ENCODE assay signal across 25 cellular contexts in genomic region chr4:5421416-5421815, GRCh38.
A peak's percentile ranks its signal among the peaks of the same experiment; 100 is the strongest.
DNase-seq lines count a peak whose midpoint lies in the region; FAIRE-seq and TF ChIP-seq lines count a peak whose summit lies in the region.
"Had no signal": no experiment of that assay in that cellular context is flagged by ENCODE, and none has a peak within 500 bp of the region (broad histone marks: within the 10 kb centered on the region; RNA-seq: fewer than 3 reads in every experiment).

No MANE protein-coding gene starts in this region.

- H3K9me3 ChIP-seq in endodermal cell (ENCODE audit: control insufficient read depth, low read length): peaks cover 17% of the 10 kb centered on the region

- H3K36me3 Mint-ChIP-seq in endodermal cell (ENCODE audit: low read depth) (no peaks in the 10 kb centered on the region), glutamatergic neuron (ENCODE audit: unreplicated experiment) (peaks cover 8% of the 10 kb centered on the region), osteocyte (ENCODE audit: unreplicated experiment) (peaks cover 38% of the 10 kb centered on the region), CD14-positive monocyte (peaks cover 7 to 8% of the 10 kb centered on the region in 2 donors)
- H3K36me3 Mint-ChIP-seq: CD4-positive, alpha-beta memory T cell; CD4-positive, CD25-positive, alpha-beta regulatory T cell; CD8-positive, alpha-beta memory T cell had no signal

- H3K4me3 Mint-ChIP-seq in endodermal cell (no peak overlapping the region), glutamatergic neuron (ENCODE audit: unreplicated experiment) (no peak overlapping the region), osteocyte (ENCODE audit: unreplicated experiment) (no peak overlapping the region), CD14-positive monocyte (no peak overlapping the region)
- H3K4me3 Mint-ChIP-seq: B cell; CD4-positive, alpha-beta memory T cell; CD4-positive, CD25-positive, alpha-beta regulatory T cell; CD8-positive, alpha-beta memory T cell had no signal

- 86 to 100% methylated on average over 1 to 3 of the region's 3 CpGs for WGBS in endodermal cell (ENCODE audit: insufficient coverage in 1 of 2, insufficient read length in 1 of 2), 2 experiments

- peaks cover 26% of the 10 kb centered on the region for H3K9me3 Mint-ChIP-seq in endodermal cell
- peaks cover 3% of the 10 kb centered on the region for H3K9me3 Mint-ChIP-seq in glutamatergic neuron (ENCODE audit: unreplicated experiment)
- peaks cover 16% of the 10 kb centered on the region for H3K9me3 Mint-ChIP-seq in osteocyte (ENCODE audit: unreplicated experiment)
- H3K9me3 Mint-ChIP-seq in CD14-positive monocyte: peaks cover 10 to 25% (median 16%) of the 10 kb centered on the region in 7 donors

- H3K36me3 ChIP-seq in endodermal cell (ENCODE audit: control insufficient read depth, insufficient read depth, low read length): no peaks in the 10 kb centered on the region

- H3K27me3 Mint-ChIP-seq in endodermal cell (ENCODE audit: insufficient read depth): peaks cover 21% of the 10 kb centered on the region
- H3K27me3 Mint-ChIP-seq in glutamatergic neuron (ENCODE audit: unreplicated experiment): peaks cover 2% of the 10 kb centered on the region
- no peaks in the 10 kb centered on the region for H3K27me3 Mint-ChIP-seq in osteocyte (ENCODE audit: unreplicated experiment)
- no peaks in the 10 kb centered on the region for H3K27me3 Mint-ChIP-seq in CD14-positive monocyte (ENCODE audit: low read depth in 3 of 3)
- H3K27me3 Mint-ChIP-seq: CD4-positive, alpha-beta memory T cell; CD4-positive, CD25-positive, alpha-beta regulatory T cell had no signal

- no peaks in the 10 kb centered on the region for H3K4me1 ChIP-seq in endodermal cell (ENCODE audit: control insufficient read depth, insufficient read depth, low read length)
- H3K4me1 ChIP-seq: A549 had no signal

- no peak for FAIRE-seq in GM19239 (lab: Jason Lieb, UNC)
- FAIRE-seq: A549, GM12878, GM12892, GM18507 had no signal

- DNase-seq in endodermal cell (peak; percentile 13), glutamatergic neuron (no peak), osteocyte (ENCODE audit: extremely low spot score, unreplicated experiment) (peak; percentile 51), CD14-positive monocyte (ENCODE audit: low spot score) (no peak), GM19239 (ENCODE audit: insufficient read length, low spot score) (no peak)
- DNase-seq: AML-193; CD4-positive, alpha-beta memory T cell; CD4-positive, CD25-positive, alpha-beta regulatory T cell; CD8-positive, alpha-beta memory T cell; COR-L47; DMS 273 treated with DMSO at 0.1 percent for 48 hours; DMS153; DMS53; DMS79; DND-41; EL; GDM1 had no signal

- H3K27ac Mint-ChIP-seq in endodermal cell (no peak overlapping the region), glutamatergic neuron (ENCODE audit: unreplicated experiment) (peak overlapping the region; percentile 63), osteocyte (ENCODE audit: unreplicated experiment) (no peak overlapping the region), CD14-positive monocyte (peak overlapping the region in 1 of 7 donors; percentile 13)
- H3K27ac Mint-ChIP-seq: B cell; CD4-positive, alpha-beta memory T cell; CD4-positive, CD25-positive, alpha-beta regulatory T cell; CD8-positive, alpha-beta memory T cell had no signal

- H3K4me3 ChIP-seq in endodermal cell (ENCODE audit: low read length): no peak overlapping the region
- H3K4me3 ChIP-seq: A549; BLaER1 treated with 17β-estradiol and CSF1 and Interleukin-3, amounts not matched to agents 10 nM and 100 nM; GM12878 had no signal

- intact Hi-C loops in CD14-positive monocyte (cut with micrococcal nuclease): no loop called here

- no peak overlapping the region for H3K9ac ChIP-seq in endodermal cell (ENCODE audit: extremely low read depth, low read length, poor library complexity, severe bottlenecking)
- H3K9ac ChIP-seq: BLaER1 treated with 17β-estradiol and CSF1 and Interleukin-3, amounts not matched to agents 10 nM and 100 nM had no signal

- TF ChIP-seq CTCF in endodermal cell (conservative IDR thresholded peaks at IDR 0.05) (no peak), glutamatergic neuron (IDR thresholded peaks at IDR 0.05; ENCODE audit: partially characterized antibody, unreplicated experiment) (no peak), osteocyte (IDR thresholded peaks at IDR 0.05) (no peak), CD14-positive monocyte (IDR thresholded peaks at IDR 0.05) (no peak)

- H3K4me1 Mint-ChIP-seq in endodermal cell: peaks cover 4% of the 10 kb centered on the region
- H3K4me1 Mint-ChIP-seq in glutamatergic neuron (ENCODE audit: low read depth, unreplicated experiment): no peaks in the 10 kb centered on the region
- H3K4me1 Mint-ChIP-seq in osteocyte (ENCODE audit: unreplicated experiment): peaks cover 5% of the 10 kb centered on the region
- no peaks in the 10 kb centered on the region for H3K4me1 Mint-ChIP-seq in CD14-positive monocyte
- H3K4me1 Mint-ChIP-seq: CD4-positive, CD25-positive, alpha-beta regulatory T cell; CD8-positive, alpha-beta memory T cell had no signal

- no peaks in the 10 kb centered on the region for H3K27me3 ChIP-seq in endodermal cell (ENCODE audit: control insufficient read depth, insufficient read depth, low read length, poor library complexity, severe bottlenecking)
- H3K27me3 ChIP-seq: BLaER1 treated with 17β-estradiol and CSF1 and Interleukin-3, amounts not matched to agents 10 nM and 100 nM had no signal

- no peak overlapping the region for H3K27ac ChIP-seq in endodermal cell (ENCODE audit: low read depth, low read length)
- H3K27ac ChIP-seq: 22Rv1; A549; BLaER1 treated with 17β-estradiol and CSF1 and Interleukin-3, amounts not matched to agents 10 nM and 100 nM; C4-2B had no signal

Comparison
In these comparisons a context has a peak if more than half of its experiments do, and no peak if none do; other contexts are left out.
1. DNase-seq: peak in endodermal cell (single experiment) and osteocyte (single experiment); none in glutamatergic neuron (single experiment), CD14-positive monocyte (single experiment) and GM19239 (single experiment).